ENCODE assay signal across 8 cellular contexts in genomic region chr6:122381494-122382083, GRCh38. TPM values are rescaled to one million over a fixed set of nuclear protein-coding genes. Genes with fewer than 3 reads are reported as not detected.
DNase-seq lines count a peak whose midpoint lies in the region; ATAC-seq and TF ChIP-seq lines count a peak whose summit lies in the region.

No MANE protein-coding gene starts in this region.

- no peaks in the 10 kb centered on the region for H3K9me3 Mint-ChIP-seq in activated CD4-positive, alpha-beta T cell treated with anti-CD3 and anti-CD28 coated beads for 36 hours (ENCODE audit: low read depth)

- no peak overlapping the region for H3K4me3 ChIP-seq in BE2C (ENCODE audit: low read depth, low read length)

- no peaks in the 10 kb centered on the region for H3K36me3 Mint-ChIP-seq in activated CD4-positive, alpha-beta T cell treated with anti-CD3 and anti-CD28 coated beads for 36 hours (ENCODE audit: low read depth)

- ATAC-seq in GM18907 (IDR thresholded peaks at IDR 0.05; ENCODE audit: unreplicated experiment): peak; percentile 100
- ATAC-seq in HG03103 (IDR thresholded peaks at IDR 0.05; ENCODE audit: low read depth, unreplicated experiment): peak; percentile 100
- ATAC-seq in activated CD4-positive, alpha-beta T cell treated with anti-CD3 and anti-CD28 coated beads for 36 hours: peak; percentile 99

- H3K4me1 Mint-ChIP-seq in activated CD4-positive, alpha-beta T cell treated with anti-CD3 and anti-CD28 coated beads for 36 hours: peaks cover 7% of the 10 kb centered on the region

- H3K36me3 ChIP-seq in BE2C: no peaks in the 10 kb centered on the region

- H3K27ac Mint-ChIP-seq in activated CD4-positive, alpha-beta T cell treated with anti-CD3 and anti-CD28 coated beads for 36 hours: no peak overlapping the region

- H3K9me3 ChIP-seq in BE2C: no peaks in the 10 kb centered on the region

- DNase-seq in BE2C (peak; percentile 53), NCI-H2227 (lab: John Stamatoyannopoulos, UW; ENCODE audit: unreplicated experiment) (peak; percentile 68), ecto neural progenitor cell (ENCODE audit: low spot score) (peak; percentile 58), lung microvascular endothelial cell (ENCODE audit: low read depth in 2 of 2) (peak; percentile 74 to 82)
- peak; percentile 74 for DNase-seq in activated CD4-positive, alpha-beta T cell treated with anti-CD3 and anti-CD28 coated beads for 36 hours
- peak; percentile 22 for DNase-seq in stimulated activated CD8-positive, alpha-beta memory T cell treated with anti-CD3 and anti-CD28 coated beads, Interleukin-4, amount 100 ng/mL, for 24 hours (ENCODE audit: low read depth)

- POLR2A ChIA-PET in activated CD4-positive, alpha-beta T cell treated with anti-CD3 and anti-CD28 coated beads for 36 hours (lab: Charles Lee): interaction anchor here (0.6 kb wide), 1 partner anchor 18 kb away, joined by 3 read pairs; the partner anchor contains the start of gene HSF2

- H3K4me3 Mint-ChIP-seq in activated CD4-positive, alpha-beta T cell treated with anti-CD3 and anti-CD28 coated beads for 36 hours: no peak overlapping the region

- TF ChIP-seq CTCF in BE2C (IDR thresholded peaks at IDR 0.05; ENCODE audit: low read depth, low read length): peak; percentile 86

- H3K27me3 ChIP-seq in BE2C: peaks cover 5% of the 10 kb centered on the region

- H3K27me3 Mint-ChIP-seq in activated CD4-positive, alpha-beta T cell treated with anti-CD3 and anti-CD28 coated beads for 36 hours: peaks cover 8% of the 10 kb centered on the region

- intact Hi-C loops in activated CD4-positive, alpha-beta T cell treated with anti-CD3 and anti-CD28 coated beads for 36 hours (cut with DNase I, micrococcal nuclease): loop anchor here (1.0 to 5.0 kb wide), 4 partner anchors 18 to 456 kb away; partner anchors contain the start of genes SERINC1 (in 2 of the 2) and HSF2 (in 1 of the 2)

- CTCF ChIA-PET in activated CD4-positive, alpha-beta T cell treated with anti-CD3 and anti-CD28 coated beads for 36 hours (lab: Charles Lee): interaction anchor here (0.6 to 7.5 kb wide), 15 partner anchors 10 to 938 kb away, joined by 3 to 90 read pairs (median 3); partner anchors contain the start of gene SERINC1

- H3K4me1 ChIP-seq in BE2C: no peaks in the 10 kb centered on the region

RNA-seq across cellular contexts. Expression of gene HSF2, which starts 17.9 kb away (rescaled TPM):
- polyA plus RNA-seq in BE2C (2012; ENCODE audit: insufficient read depth, insufficient read length, low read depth): 22.2 TPM
- total RNA-seq in activated CD4-positive, alpha-beta T cell treated with anti-CD3 and anti-CD28 coated beads for 36 hours: 10 to 100 TPM; 18.1 to 20.6 TPM
- 15.9 and 18.8 TPM in 2 replicates for total RNA-seq in lung microvascular endothelial cell

Comparison
In these comparisons a context has a peak if more than half of its experiments do, and no peak if none do; other contexts are left out.
1. DNase-seq: peak in every context shown above with its lines; median percentile 78 in lung microvascular endothelial cell; 74 in activated CD4-positive, alpha-beta T cell treated with anti-CD3 and anti-CD28 coated beads for 36 hours; 68 in NCI-H2227; 58 in ecto neural progenitor cell; 53 in BE2C; 22 in stimulated activated CD8-positive, alpha-beta memory T cell treated with anti-CD3 and anti-CD28 coated beads, Interleukin-4, amount 100 ng/mL, for 24 hours.